ENCODE assay signal across 9 cellular contexts in the genomic region with DNA sequence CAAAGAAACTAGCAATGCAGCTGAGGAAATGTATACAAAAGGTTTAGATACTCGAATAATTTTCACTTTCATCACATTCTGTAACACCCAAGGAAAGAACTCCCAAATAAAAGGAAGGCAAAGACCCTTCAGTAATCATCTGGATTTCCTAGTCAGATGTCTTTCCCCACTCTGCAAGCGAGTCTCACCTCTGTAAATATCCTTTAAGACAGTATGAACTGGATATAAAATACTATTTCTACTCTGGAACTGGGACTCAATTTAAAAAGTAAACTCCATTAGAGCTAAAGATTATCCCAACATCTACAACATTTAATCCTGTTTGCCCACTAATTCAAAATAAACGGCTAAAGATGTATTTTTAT. TPM values are rescaled to one million over a fixed set of nuclear protein-coding genes. Genes with fewer than 3 reads are reported as not detected.
A peak's percentile ranks its signal among the peaks of the same experiment; 100 is the strongest.
DNase-seq lines count a peak whose midpoint lies in the region; ATAC-seq and TF ChIP-seq lines count a peak whose summit lies in the region.
"Had no signal": no experiment of that assay in that cellular context is flagged by ENCODE, and none has a peak within 500 bp of the region (broad histone marks: within the 10 kb centered on the region; RNA-seq: fewer than 3 reads in every experiment).

No MANE protein-coding gene starts in this region.

- no peaks in the 10 kb centered on the region for H3K27me3 ChIP-seq in right cardiac atrium (ENCODE audit: control insufficient read depth, insufficient read depth)
- no peaks in the 10 kb centered on the region for H3K27me3 ChIP-seq in adrenal gland

- H3K9me3 ChIP-seq in right cardiac atrium (ENCODE audit: control insufficient read depth, low read length), result no peaks in the 10 kb centered on the region
- H3K9me3 ChIP-seq in adrenal gland (replicated peaks in 1 of 3), result no peaks in the 10 kb centered on the region
- H3K9me3 ChIP-seq in mucosa of descending colon, result no peaks in the 10 kb centered on the region

- H3K36me3 ChIP-seq in adrenal gland (replicated peaks in 1 of 2) (no peaks in the 10 kb centered on the region), mucosa of descending colon (ENCODE audit: low read depth) (no peaks in the 10 kb centered on the region)

- H3K4me3 ChIP-seq in right cardiac atrium (ENCODE audit: low read length) (peak overlapping the region; percentile 41), adrenal gland (peak overlapping the region in 1 of 4 donors; percentile 48), mucosa of descending colon (no peak overlapping the region)

- ATAC-seq in right cardiac atrium (no peak), left cardiac atrium (no peak), mucosa of descending colon (peak; percentile 2), GM21717 (IDR thresholded peaks at IDR 0.05; ENCODE audit: unreplicated experiment) (no peak), GM18517 (IDR thresholded peaks at IDR 0.05; ENCODE audit: unreplicated experiment) (no peak), HG03457 (IDR thresholded peaks at IDR 0.05; ENCODE audit: unreplicated experiment) (no peak)

- 26% methylated on average over 3 of the region's 3 CpGs for WGBS in right cardiac atrium
- WGBS in adrenal gland, 4 donors, result 15 to 20% (median 16%) methylated on average over 3 of the region's 3 CpGs

- TF ChIP-seq CTCF in adrenal gland (IDR thresholded peaks at IDR 0.05), result no peak
- TF ChIP-seq CTCF in mucosa of descending colon (IDR thresholded peaks at IDR 0.05), result no peak

- intact Hi-C loops in right cardiac atrium (cut with DNase I), result no loop called here
- intact Hi-C loops in left cardiac atrium (cut with DNase I), result no loop called here
- intact Hi-C loops in adrenal gland (cut with DNase I), result no loop called here
- intact Hi-C loops in mucosa of descending colon (cut with DNase I, micrococcal nuclease), result no loop called here

- no peak for TF ChIP-seq POLR2A in adrenal gland (IDR thresholded peaks at IDR 0.05)

- no peaks in the 10 kb centered on the region for H3K4me1 ChIP-seq in right cardiac atrium (ENCODE audit: control insufficient read depth, insufficient read depth, low read length)
- H3K4me1 ChIP-seq in adrenal gland (replicated peaks in 1 of 2), result peaks cover 77 to 97% of the 10 kb centered on the region in 2 donors
- H3K4me1 ChIP-seq in mucosa of descending colon (ENCODE audit: low read depth), result peaks cover 20% of the 10 kb centered on the region

- H3K27ac ChIP-seq in right cardiac atrium (ENCODE audit: low read length) (no peak overlapping the region), adrenal gland (peak overlapping the region; percentile 85 to 98 (median 93))

- DNase-seq in right cardiac atrium (no peak), left cardiac atrium (no peak), adrenal gland (no peak), mucosa of descending colon (no peak), GDM1 (lab: John Stamatoyannopoulos, UW) (no peak)
- DNase-seq: GF-D8 had no signal

RNA-seq across cellular contexts. Expression of gene C2CD2, which starts 27.0 kb away (rescaled TPM):
- 10 to 100 TPM in 1 of 4 donors, 1 to 10 TPM in 3; 8.0 to 10.0 (median 8.4) TPM for total RNA-seq in right cardiac atrium
- polyA plus RNA-seq in right cardiac atrium, result 6.2 TPM
- 10 to 100 TPM; 16.2 to 17.1 TPM for total RNA-seq in left cardiac atrium
- 100 to 1,000 TPM; 233 to 439 (median 302) TPM for total RNA-seq in adrenal gland
- 100 to 1,000 TPM; 175 to 284 (median 180) TPM for polyA plus RNA-seq in adrenal gland
- total RNA-seq in mucosa of descending colon, result 10 to 100 TPM in 2 of 3 donors, 1 to 10 TPM in 1; 9.4 to 29.1 (median 17.8) TPM

RNA-seq across cellular contexts. Expression of gene PRDM15, which starts 47.6 kb away (rescaled TPM):
- total RNA-seq in right cardiac atrium, result 1 to 10 TPM; 3.1 to 6.0 (median 4.0) TPM
- 2.1 TPM for polyA plus RNA-seq in right cardiac atrium
- 1 to 10 TPM; 6.5 TPM for total RNA-seq in left cardiac atrium
- 1 to 10 TPM; 3.4 to 6.7 (median 4.0) TPM for total RNA-seq in adrenal gland
- 1 to 10 TPM; 2.9 to 6.4 (median 3.5) TPM for polyA plus RNA-seq in adrenal gland
- total RNA-seq in mucosa of descending colon, result 10 to 100 TPM in 1 of 3 donors, 1 to 10 TPM in 2; 7.4 to 10.3 (median 8.3) TPM

Comparison
In these comparisons a context has a peak if more than half of its experiments do, and no peak if none do; other contexts are left out.
1. RNA of gene C2CD2, which starts 27.0 kb away (total RNA-seq): 233 to 439 TPM in adrenal gland; 9.4 to 29.1 TPM in mucosa of descending colon, 16.2 to 17.1 TPM in left cardiac atrium and 8.0 to 10.0 TPM in right cardiac atrium; every median in the first group is over 4 times any median in the second.